Comparison of ENCODE assay signal across 9 cellular contexts in the genomic region with DNA sequence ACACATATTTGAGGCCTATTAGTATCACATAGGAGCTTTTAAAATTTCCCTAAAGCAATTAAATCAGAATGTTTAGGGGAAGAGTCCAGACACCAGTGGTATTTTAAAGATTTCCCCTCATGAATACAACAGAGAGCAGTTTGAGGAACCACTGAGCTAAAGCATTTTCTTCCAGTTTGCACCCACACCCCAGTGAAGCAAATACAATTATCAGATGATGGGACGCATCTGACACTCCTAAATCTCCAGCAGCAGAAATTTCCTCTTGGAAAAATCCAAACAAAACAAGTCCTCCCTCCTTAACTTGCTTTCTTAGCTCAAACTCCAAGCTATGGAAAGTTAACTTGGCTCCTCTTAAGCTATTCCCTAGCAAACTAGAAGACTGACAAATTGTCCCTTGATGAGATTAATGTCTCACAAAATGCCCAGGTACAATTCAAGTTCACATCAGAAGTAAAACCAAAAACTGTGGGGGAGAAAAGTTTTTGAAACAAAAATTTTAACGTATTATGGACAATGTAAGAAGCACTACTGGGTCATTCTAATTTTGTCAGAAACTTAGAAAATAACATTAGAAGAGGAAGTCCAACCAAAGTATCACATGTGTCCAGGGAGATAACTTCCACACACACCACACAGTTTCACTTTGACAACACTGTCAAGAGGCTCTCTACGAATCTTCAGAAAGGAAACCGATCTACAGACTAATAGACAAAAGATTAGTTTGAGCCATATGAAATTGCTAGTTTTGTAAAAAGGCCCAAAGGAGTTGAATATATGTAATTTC.
DNase-seq lines count a peak whose midpoint lies in the region; ATAC-seq lines count a peak whose summit lies in the region.
"Had no signal": no experiment of that assay in that cellular context is flagged by ENCODE, and none has a peak within 500 bp of the region (broad histone marks: within the 10 kb centered on the region; RNA-seq: fewer than 3 reads in every experiment).

No MANE protein-coding gene starts in this region.

- intact Hi-C loops in left colon (cut with DNase I, micrococcal nuclease): no loop called here

- peak; percentile 61 to 82 for DNase-seq in Kasumi-1 (lab: John Stamatoyannopoulos, UW)
- no peak for DNase-seq in left colon
- DNase-seq in mucosa of gallbladder (ENCODE audit: low spot score): no peak
- DNase-seq in ecto neural progenitor cell (ENCODE audit: low spot score): no peak
- DNase-seq in NCI-H526 treated with DMSO at 0.1 percent for 48 hours (lab: John Stamatoyannopoulos, UW): no peak
- no peak for DNase-seq in NCI-H748 treated with DMSO at 0.1 percent for 48 hours (lab: John Stamatoyannopoulos, UW)
- DNase-seq: activated CD4-positive, alpha-beta T cell treated with anti-CD3 and anti-CD28 coated beads for 1 hour had no signal

- ATAC-seq in GM18498 (IDR thresholded peaks at IDR 0.05; ENCODE audit: unreplicated experiment): peak; percentile 94
- ATAC-seq in GM21737 (IDR thresholded peaks at IDR 0.05; ENCODE audit: unreplicated experiment): peak; percentile 82
- ATAC-seq in left colon: peak; percentile 25

Comparison
In these comparisons a context has a peak if more than half of its experiments do, and no peak if none do; other contexts are left out.
1. ATAC-seq: peak in every context shown above with its lines; median percentile 94 in GM18498; 82 in GM21737; 25 in left colon.
2. DNase-seq: peak in Kasumi-1 (2 of 2); none in left colon (0 of 2), mucosa of gallbladder (single experiment), ecto neural progenitor cell (single experiment), NCI-H526 treated with DMSO at 0.1 percent for 48 hours (single experiment) and NCI-H748 treated with DMSO at 0.1 percent for 48 hours (single experiment).